In genomic region chr3:36710606-36711005, GRCh38 we compare ENCODE assay signal across 21 cellular contexts. TPM values are rescaled to one million over a fixed set of nuclear protein-coding genes. Genes with fewer than 3 reads are reported as not detected.
DNase-seq lines count a peak whose midpoint lies in the region; ATAC-seq, FAIRE-seq and TF ChIP-seq lines count a peak whose summit lies in the region.
"Had no signal": no experiment of that assay in that cellular context is flagged by ENCODE, and none has a peak within 500 bp of the region (broad histone marks: within the 10 kb centered on the region; RNA-seq: fewer than 3 reads in every experiment).

No MANE protein-coding gene starts in this region.

- no peak for TF ChIP-seq CTCF in natural killer cell (IDR thresholded peaks at IDR 0.05)
- TF ChIP-seq CTCF in bronchial epithelial cell (IDR thresholded peaks at IDR 0.05; ENCODE audit: insufficient read depth, low read length, severe bottlenecking) = no peak

- no peak overlapping the region for H3K27ac Mint-ChIP-seq in natural killer cell treated with Interleukin-12 subunit alpha and Interleukin-12 subunit beta and Interleukin-15 and Interleukin-18, amount 100 ng/mL, for 72 hours
- H3K27ac Mint-ChIP-seq in natural killer cell = no peak overlapping the region
- no peak overlapping the region for H3K27ac Mint-ChIP-seq in stimulated activated effector memory CD8-positive, alpha-beta T cell treated with anti-CD3 and anti-CD28 coated beads, Interleukin-12 subunit alpha, Interleukin-12 subunit beta, amount 100 ng/mL, for 72 hours
- no peak overlapping the region for H3K27ac Mint-ChIP-seq in activated naive CD4-positive, alpha-beta T cell treated with anti-CD3 and anti-CD28 coated beads for 36 hours
- H3K27ac Mint-ChIP-seq: B cell; CD4-positive, CD25-positive, alpha-beta regulatory T cell; CD8-positive, alpha-beta T cell; GM23338; H9; HFFc6 had no signal

- FAIRE-seq in bronchial epithelial cell (lab: Jason Lieb, UNC) = peak; percentile 76
- FAIRE-seq: A204.1, G401.6, GM12878, GM18507 had no signal

- H3K36me3 Mint-ChIP-seq in natural killer cell treated with Interleukin-12 subunit alpha and Interleukin-12 subunit beta and Interleukin-15 and Interleukin-18, amount 100 ng/mL, for 72 hours = no peaks in the 10 kb centered on the region
- H3K36me3 Mint-ChIP-seq in natural killer cell = no peaks in the 10 kb centered on the region
- H3K36me3 Mint-ChIP-seq in stimulated activated effector memory CD8-positive, alpha-beta T cell treated with anti-CD3 and anti-CD28 coated beads, Interleukin-12 subunit alpha, Interleukin-12 subunit beta, amount 100 ng/mL, for 72 hours = no peaks in the 10 kb centered on the region
- no peaks in the 10 kb centered on the region for H3K36me3 Mint-ChIP-seq in activated naive CD4-positive, alpha-beta T cell treated with anti-CD3 and anti-CD28 coated beads for 36 hours (ENCODE audit: low read depth)
- H3K36me3 Mint-ChIP-seq: CD4-positive, CD25-positive, alpha-beta regulatory T cell; CD8-positive, alpha-beta T cell had no signal

- no peak overlapping the region for H3K4me3 ChIP-seq in bronchial epithelial cell (ENCODE audit: low read depth, low read length)
- H3K4me3 ChIP-seq: BLaER1, GM12878, GM23338 had no signal

- no peaks in the 10 kb centered on the region for H3K27me3 Mint-ChIP-seq in natural killer cell treated with Interleukin-12 subunit alpha and Interleukin-12 subunit beta and Interleukin-15 and Interleukin-18, amount 100 ng/mL, for 72 hours
- H3K27me3 Mint-ChIP-seq in natural killer cell (ENCODE audit: low read depth in 2 of 2) = peaks cover 0 to 8% of the 10 kb centered on the region in 2 donors
- H3K27me3 Mint-ChIP-seq in activated naive CD4-positive, alpha-beta T cell treated with anti-CD3 and anti-CD28 coated beads for 36 hours (ENCODE audit: low read depth) = peaks cover 3% of the 10 kb centered on the region

- H3K9me3 Mint-ChIP-seq in natural killer cell treated with Interleukin-12 subunit alpha and Interleukin-12 subunit beta and Interleukin-15 and Interleukin-18, amount 100 ng/mL, for 72 hours = no peaks in the 10 kb centered on the region
- no peaks in the 10 kb centered on the region for H3K9me3 Mint-ChIP-seq in natural killer cell
- no peaks in the 10 kb centered on the region for H3K9me3 Mint-ChIP-seq in stimulated activated effector memory CD8-positive, alpha-beta T cell treated with anti-CD3 and anti-CD28 coated beads, Interleukin-12 subunit alpha, Interleukin-12 subunit beta, amount 100 ng/mL, for 72 hours
- H3K9me3 Mint-ChIP-seq in activated naive CD4-positive, alpha-beta T cell treated with anti-CD3 and anti-CD28 coated beads for 36 hours = no peaks in the 10 kb centered on the region
- H3K9me3 Mint-ChIP-seq: CD8-positive, alpha-beta T cell; GM23338; H9; HFFc6 had no signal

- CTCF ChIA-PET in activated naive CD4-positive, alpha-beta T cell treated with anti-CD3 and anti-CD28 coated beads for 36 hours (lab: Charles Lee) = interaction anchor here (0.6 kb wide), 1 partner anchor 52 kb away, joined by 4 read pairs; no protein-coding TSS in a partner anchor

- DNase-seq in natural killer cell treated with Interleukin-12 subunit alpha and Interleukin-12 subunit beta and Interleukin-15 and Interleukin-18, amount 100 ng/mL, for 72 hours (ENCODE audit: low spot score) = no peak
- DNase-seq in natural killer cell = no peak
- no peak for DNase-seq in bronchial epithelial cell (ENCODE audit: low read depth)
- DNase-seq in stimulated activated effector memory CD8-positive, alpha-beta T cell treated with anti-CD3 and anti-CD28 coated beads, Interleukin-12 subunit alpha, Interleukin-12 subunit beta, amount 100 ng/mL, for 72 hours (ENCODE audit: low spot score in 2 of 2) = no peak
- DNase-seq in activated naive CD4-positive, alpha-beta T cell treated with anti-CD3 and anti-CD28 coated beads for 36 hours = no peak
- DNase-seq: Caco-2; CD4-positive, CD25-positive, alpha-beta regulatory T cell; CD8-positive, alpha-beta T cell; DMS153; DND-41; H9; HFFc6 had no signal

- H3K36me3 ChIP-seq in bronchial epithelial cell (ENCODE audit: control insufficient read depth, insufficient read depth, low read length) = no peaks in the 10 kb centered on the region
- H3K36me3 ChIP-seq: BLaER1 had no signal

- no peaks in the 10 kb centered on the region for H3K27me3 ChIP-seq in bronchial epithelial cell (ENCODE audit: control insufficient read depth, insufficient read depth, low read length)
- H3K27me3 ChIP-seq: BLaER1 had no signal

- intact Hi-C loops in natural killer cell (cut with micrococcal nuclease) = no loop called here
- intact Hi-C loops in activated naive CD4-positive, alpha-beta T cell treated with anti-CD3 and anti-CD28 coated beads for 36 hours (cut with micrococcal nuclease) = no loop called here

- no peaks in the 10 kb centered on the region for H3K4me1 Mint-ChIP-seq in natural killer cell treated with Interleukin-12 subunit alpha and Interleukin-12 subunit beta and Interleukin-15 and Interleukin-18, amount 100 ng/mL, for 72 hours (ENCODE audit: low read depth in 2 of 2)
- no peaks in the 10 kb centered on the region for H3K4me1 Mint-ChIP-seq in natural killer cell
- peaks cover 6% of the 10 kb centered on the region for H3K4me1 Mint-ChIP-seq in stimulated activated effector memory CD8-positive, alpha-beta T cell treated with anti-CD3 and anti-CD28 coated beads, Interleukin-12 subunit alpha, Interleukin-12 subunit beta, amount 100 ng/mL, for 72 hours
- peaks cover 2% of the 10 kb centered on the region for H3K4me1 Mint-ChIP-seq in activated naive CD4-positive, alpha-beta T cell treated with anti-CD3 and anti-CD28 coated beads for 36 hours (ENCODE audit: low read depth)
- H3K4me1 Mint-ChIP-seq: B cell had no signal

- ATAC-seq in natural killer cell treated with Interleukin-12 subunit alpha and Interleukin-12 subunit beta and Interleukin-15 and Interleukin-18, amount 100 ng/mL, for 72 hours = peak; percentile 26 to 27
- ATAC-seq in natural killer cell (no peak), HG02870 (IDR thresholded peaks at IDR 0.05; ENCODE audit: unreplicated experiment) (no peak)
- peak; percentile 20 for ATAC-seq in stimulated activated effector memory CD8-positive, alpha-beta T cell treated with anti-CD3 and anti-CD28 coated beads, Interleukin-12 subunit alpha, Interleukin-12 subunit beta, amount 100 ng/mL, for 72 hours
- ATAC-seq: CD8-positive, alpha-beta T cell; GM12878; GM23338 had no signal

- no peak overlapping the region for H3K4me3 Mint-ChIP-seq in natural killer cell treated with Interleukin-12 subunit alpha and Interleukin-12 subunit beta and Interleukin-15 and Interleukin-18, amount 100 ng/mL, for 72 hours
- no peak overlapping the region for H3K4me3 Mint-ChIP-seq in natural killer cell
- H3K4me3 Mint-ChIP-seq in stimulated activated effector memory CD8-positive, alpha-beta T cell treated with anti-CD3 and anti-CD28 coated beads, Interleukin-12 subunit alpha, Interleukin-12 subunit beta, amount 100 ng/mL, for 72 hours = no peak overlapping the region
- no peak overlapping the region for H3K4me3 Mint-ChIP-seq in activated naive CD4-positive, alpha-beta T cell treated with anti-CD3 and anti-CD28 coated beads for 36 hours
- H3K4me3 Mint-ChIP-seq: B cell; CD4-positive, CD25-positive, alpha-beta regulatory T cell; CD8-positive, alpha-beta T cell; GM23338; H9; HFFc6 had no signal

RNA-seq across cellular contexts. Expression of gene DCLK3, which starts 53.7 kb away (rescaled TPM):
- not detected for total RNA-seq in natural killer cell treated with Interleukin-12 subunit alpha and Interleukin-12 subunit beta and Interleukin-15 and Interleukin-18, amount 100 ng/mL, for 72 hours
- total RNA-seq in natural killer cell (not detected), bronchial epithelial cell (not detected in 2 replicates)
- total RNA-seq in activated naive CD4-positive, alpha-beta T cell treated with anti-CD3 and anti-CD28 coated beads for 36 hours = not detected
- total RNA-seq: B cell; Caco-2; CD4-positive, CD25-positive, alpha-beta regulatory T cell; CD8-positive, alpha-beta T cell; GM12878; H4; HFFc6 had no signal

Comparison
In these comparisons a context has a peak if more than half of its experiments do, and no peak if none do; other contexts are left out.
1. ATAC-seq: peak in natural killer cell treated with Interleukin-12 subunit alpha and Interleukin-12 subunit beta and Interleukin-15 and Interleukin-18, amount 100 ng/mL, for 72 hours (2 of 2) and stimulated activated effector memory CD8-positive, alpha-beta T cell treated with anti-CD3 and anti-CD28 coated beads, Interleukin-12 subunit alpha, Interleukin-12 subunit beta, amount 100 ng/mL, for 72 hours (single experiment); none in natural killer cell (0 of 3) and HG02870 (single experiment).